8 cellular contexts compared by ENCODE assay signal in the genomic region with DNA sequence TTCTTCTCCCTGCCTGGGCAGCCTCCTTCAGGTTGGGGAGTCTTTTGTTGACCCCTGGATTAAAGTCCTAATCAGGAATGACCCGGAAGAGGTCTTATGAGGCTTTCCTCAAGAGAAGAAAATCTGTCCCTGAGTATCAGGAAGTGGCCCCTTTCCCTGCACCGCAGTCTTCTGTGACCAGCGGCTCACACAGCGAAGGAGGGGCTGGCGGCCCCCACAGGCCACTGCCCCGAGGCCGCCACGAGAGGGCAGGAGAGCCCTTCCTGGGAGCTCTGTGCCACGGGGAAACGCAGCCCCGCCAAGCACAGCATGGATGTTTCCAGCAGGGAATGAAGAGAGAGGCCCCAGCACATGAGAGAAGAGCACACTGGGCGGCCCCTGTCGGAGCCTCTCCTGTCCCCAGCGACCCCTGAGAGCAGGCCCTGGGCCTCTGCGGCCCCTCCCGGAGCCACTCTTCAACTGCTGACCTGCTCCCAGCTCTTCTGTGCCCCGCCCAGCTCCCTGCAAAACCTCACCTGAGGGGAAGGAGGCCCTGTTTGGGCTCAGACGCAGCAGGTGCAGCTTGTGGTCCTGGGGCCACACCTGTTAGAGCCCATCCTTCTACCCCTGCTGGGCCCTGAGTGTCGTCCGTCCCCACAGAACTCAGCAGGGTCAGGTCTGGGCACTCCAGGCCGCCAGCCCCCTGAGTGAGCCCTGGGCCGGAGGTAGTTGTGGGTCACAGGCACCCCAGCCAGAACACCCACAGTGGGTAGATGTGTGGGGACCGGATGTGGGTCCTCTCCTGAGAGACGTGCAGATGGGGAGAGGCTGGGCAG. TPM values are rescaled to one million over a fixed set of nuclear protein-coding genes. Genes with fewer than 3 reads are reported as not detected.
DNase-seq lines count a peak whose midpoint lies in the region; ATAC-seq, FAIRE-seq and TF ChIP-seq lines count a peak whose summit lies in the region.

No MANE protein-coding gene starts in this region.

- H3K4me1 ChIP-seq in small intestine (ENCODE audit: control insufficient read depth in 2 of 2, insufficient read depth in 1 of 2, low read depth in 1 of 2, low read length in 1 of 2): peaks cover 0 to 5% of the 10 kb centered on the region in 2 donors

- H3K36me3 ChIP-seq in WERI-Rb-1 (no peaks in the 10 kb centered on the region), small intestine (ENCODE audit: control insufficient read depth in 2 of 2, insufficient read depth in 2 of 2, low read length in 2 of 2) (no peaks in the 10 kb centered on the region)

- peaks cover 24% of the 10 kb centered on the region for H3K36me3 Mint-ChIP-seq in brain

- no peak for FAIRE-seq in small intestine (lab: Jason Lieb, UNC)

- H3K27ac Mint-ChIP-seq in brain: peak overlapping the region; percentile 45 to 93 (median 75)

- H3K4me1 Mint-ChIP-seq in brain: peaks cover 70% of the 10 kb centered on the region

- peaks cover 2 to 13% (median 7%) of the 10 kb centered on the region in 5 experiments for H3K9me3 Mint-ChIP-seq in brain

- TF ChIP-seq CTCF in WERI-Rb-1 (IDR thresholded peaks at IDR 0.05; ENCODE audit: low read depth, low read length) (peak; percentile 97), brain (conservative IDR thresholded peaks at IDR 0.05) (peak; percentile 98 to 99)

- H3K27ac ChIP-seq in WERI-Rb-1: peak overlapping the region; percentile 37
- H3K27ac ChIP-seq in small intestine (ENCODE audit: low read depth in 1 of 2, low read length in 1 of 2): peak overlapping the region in 1 of 2 donors; percentile 98

- peak overlapping the region in 3 of 5 experiments; percentile 33 to 75 (median 67) for H3K4me3 Mint-ChIP-seq in brain

- 15 to 22% (median 15%) methylated on average over 22 to 24 of the region's 24 CpGs for WGBS in small intestine, 3 donors

- peak; percentile 37 for ATAC-seq in GM19351 (IDR thresholded peaks at IDR 0.05; ENCODE audit: unreplicated experiment)
- no peak for ATAC-seq in GM18873 (IDR thresholded peaks at IDR 0.05; ENCODE audit: low FRiP score, unreplicated experiment)

- no peak overlapping the region for H3K4me3 ChIP-seq in WERI-Rb-1 (ENCODE audit: low read depth, low read length)
- no peak overlapping the region for H3K4me3 ChIP-seq in small intestine (ENCODE audit: low read depth in 1 of 2, low read length in 2 of 2)

- DNase-seq in A172 (ENCODE audit: low spot score) (peak; percentile 86), NCI-H2171 treated with DMSO at 0.1 percent for 48 hours (lab: John Stamatoyannopoulos, UW) (peak; percentile 79), WERI-Rb-1 (peak; percentile 91), iPS-NIHi7 (ENCODE audit: extremely low spot score) (peak; percentile 84), small intestine (peak; percentile 73)

- H3K27me3 ChIP-seq in WERI-Rb-1 (ENCODE audit: insufficient read depth, low read depth, severe bottlenecking) (no peaks in the 10 kb centered on the region), small intestine (ENCODE audit: control insufficient read depth in 2 of 2, insufficient read depth in 2 of 2, low read length in 2 of 2) (no peaks in the 10 kb centered on the region)

- H3K27me3 Mint-ChIP-seq in brain: no peaks in the 10 kb centered on the region

- H3K9me3 ChIP-seq in WERI-Rb-1 (ENCODE audit: severe bottlenecking) (no peaks in the 10 kb centered on the region), small intestine (ENCODE audit: control insufficient read depth, low read depth) (no peaks in the 10 kb centered on the region)

RNA-seq across cellular contexts. Expression of gene POFUT2, which starts 4.9 kb away (rescaled TPM):
- total RNA-seq in A172 (2014; rRNA removed; shearing (Covaris generic)): 31.0 and 31.9 TPM in 2 replicates
- polyA plus RNA-seq in brain (ENCODE audit: insufficient read depth, low read depth, low replicate concordance): 11.5 TPM
- 10 to 100 TPM; 13.5 to 34.4 (median 20.0) TPM for polyA plus RNA-seq in small intestine
